Comparison of ENCODE assay signal across 15 cellular contexts in the genomic region with DNA sequence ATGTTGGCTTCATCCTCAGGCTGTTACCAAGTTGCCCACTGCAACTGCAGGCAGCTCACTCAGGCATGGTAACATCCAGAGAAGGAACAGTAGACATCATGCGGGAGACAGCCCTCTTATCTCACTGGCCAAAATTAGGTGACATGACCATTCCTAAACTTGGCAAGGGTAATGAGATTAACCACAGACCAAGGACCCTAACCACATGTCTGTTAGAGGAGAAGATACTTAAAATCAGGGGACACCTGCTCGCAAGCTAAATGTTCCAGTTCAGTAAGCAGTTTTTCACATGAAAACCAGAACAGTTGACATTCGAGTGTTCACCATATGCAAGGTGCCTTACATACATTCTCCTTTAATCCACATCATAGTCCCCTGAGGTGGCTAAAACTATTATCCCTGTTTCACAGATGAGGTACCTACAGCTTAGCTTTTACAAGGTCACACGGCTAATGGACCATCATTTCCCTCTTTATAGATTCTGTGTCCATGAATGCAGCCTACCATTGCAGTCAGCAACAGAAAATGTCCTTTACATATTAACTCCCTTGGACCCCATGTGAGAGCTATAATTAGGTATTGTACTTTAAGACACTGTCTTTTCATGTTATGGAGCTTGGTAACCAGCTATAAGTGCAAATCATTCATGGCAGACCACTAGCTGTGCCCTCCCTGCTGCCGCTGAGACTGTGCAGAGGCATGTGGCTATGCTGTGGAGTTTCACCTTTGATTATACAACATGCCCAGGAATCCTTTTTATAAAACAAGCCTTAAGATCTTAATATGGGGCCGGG.
DNase-seq lines count a peak whose midpoint lies in the region; ATAC-seq, FAIRE-seq and TF ChIP-seq lines count a peak whose summit lies in the region.
"Had no signal": no experiment of that assay in that cellular context is flagged by ENCODE, and none has a peak within 500 bp of the region (broad histone marks: within the 10 kb centered on the region; RNA-seq: fewer than 3 reads in every experiment).

No MANE protein-coding gene starts in this region.

- H3K79me2 ChIP-seq in DND-41 (ENCODE audit: insufficient read depth, low read length), result no peaks in the 10 kb centered on the region

- no peak overlapping the region for H2AFZ ChIP-seq in DND-41 (ENCODE audit: low read depth, low read length)

- peak overlapping the region; percentile 58 for H3K27ac Mint-ChIP-seq in activated T-helper 2 cell treated with anti-CD3 and anti-CD28 coated beads, Interferon-gamma antibody, Interleukin-2, Interleukin-4, amounts not matched to agents 10 μg/mL and 5 μg/mL and 100 μg/mL, durations not matched to agents 14 hours and 24 hours and 36 hours
- H3K27ac Mint-ChIP-seq: IgD-negative memory B cell had no signal

- H3K27me3 ChIP-seq in DND-41 (ENCODE audit: insufficient read depth, low read length, poor library complexity) (no peaks in the 10 kb centered on the region), adrenal gland (no peaks in the 10 kb centered on the region)
- H3K27me3 ChIP-seq: heart right ventricle had no signal

- no peak for TF ChIP-seq POLR2A in adrenal gland (IDR thresholded peaks at IDR 0.05)

- H4K20me1 ChIP-seq in DND-41 (ENCODE audit: insufficient read depth, low read length), result no peaks in the 10 kb centered on the region

- no peak overlapping the region for H3K9ac ChIP-seq in DND-41 (ENCODE audit: low read depth, low read length)

- H3K27ac ChIP-seq in DND-41 (ENCODE audit: low read length) (no peak overlapping the region; the same call in 1 of the 2 replicates), adrenal gland (no peak overlapping the region)
- H3K27ac ChIP-seq: heart right ventricle, RWPE1, WERI-Rb-1 had no signal

- no peaks in the 10 kb centered on the region for H3K36me3 ChIP-seq in DND-41 (ENCODE audit: insufficient read depth, low read length)
- H3K36me3 ChIP-seq in adrenal gland (replicated peaks in 1 of 2), result no peaks in the 10 kb centered on the region
- H3K36me3 ChIP-seq: heart right ventricle, WERI-Rb-1 had no signal

- H3K4me3 Mint-ChIP-seq in activated T-helper 2 cell treated with anti-CD3 and anti-CD28 coated beads, Interferon-gamma antibody, Interleukin-2, Interleukin-4, amounts not matched to agents 10 μg/mL and 5 μg/mL and 100 μg/mL, durations not matched to agents 14 hours and 24 hours and 36 hours (ENCODE audit: low read depth), result no peak overlapping the region
- H3K4me3 Mint-ChIP-seq: brain had no signal

- no peak overlapping the region for H3K4me2 ChIP-seq in DND-41 (ENCODE audit: insufficient read depth, low read length)

- ATAC-seq in DND-41 (ENCODE audit: insufficient read depth, low read depth), result peak; percentile 51
- peak; percentile 61 for ATAC-seq in HG03175 (IDR thresholded peaks at IDR 0.05; ENCODE audit: unreplicated experiment)
- no peak for ATAC-seq in HG02588 (IDR thresholded peaks at IDR 0.05; ENCODE audit: unreplicated experiment)

- WGBS in adrenal gland, 4 donors, result 79 to 89% (median 83%) methylated on average over 6 of the region's 6 CpGs

- intact Hi-C loops in activated T-helper 2 cell treated with anti-CD3 and anti-CD28 coated beads, Interferon-gamma antibody, Interleukin-2, Interleukin-4, amounts not matched to agents 10 μg/mL and 5 μg/mL and 100 μg/mL, durations not matched to agents 14 hours and 24 hours and 36 hours (cut with micrococcal nuclease), result no loop called here
- intact Hi-C loops in cardiac septum (cut with DNase I), result no loop called here
- intact Hi-C loops in adrenal gland (cut with DNase I), result no loop called here

- H3K27me3 Mint-ChIP-seq in activated T-helper 2 cell treated with anti-CD3 and anti-CD28 coated beads, Interferon-gamma antibody, Interleukin-2, Interleukin-4, amounts not matched to agents 10 μg/mL and 5 μg/mL and 100 μg/mL, durations not matched to agents 14 hours and 24 hours and 36 hours (ENCODE audit: low read depth), result no peaks in the 10 kb centered on the region

- TF ChIP-seq CTCF in DND-41 (IDR thresholded peaks at IDR 0.05; ENCODE audit: borderline replicate concordance, extremely low read depth, low read length, poor library complexity, severe bottlenecking), result no peak
- no peak for TF ChIP-seq CTCF in adrenal gland (IDR thresholded peaks at IDR 0.05)

- H3K9me3 ChIP-seq in DND-41 (ENCODE audit: insufficient read depth, low read length, severe bottlenecking) (peaks cover 12% of the 10 kb centered on the region), adrenal gland (replicated peaks in 1 of 3) (no peaks in the 10 kb centered on the region)

- peak; percentile 99 for FAIRE-seq in GM19239 (lab: Jason Lieb, UNC)

- peaks cover 19% of the 10 kb centered on the region for H3K4me1 Mint-ChIP-seq in activated T-helper 2 cell treated with anti-CD3 and anti-CD28 coated beads, Interferon-gamma antibody, Interleukin-2, Interleukin-4, amounts not matched to agents 10 μg/mL and 5 μg/mL and 100 μg/mL, durations not matched to agents 14 hours and 24 hours and 36 hours (ENCODE audit: low read depth)

- H3K4me3 ChIP-seq in DND-41 (ENCODE audit: low read depth in 1 of 2, low read length in 2 of 2), result no peak overlapping the region
- H3K4me3 ChIP-seq in adrenal gland, result no peak overlapping the region
- H3K4me3 ChIP-seq: heart right ventricle had no signal

- H3K36me3 Mint-ChIP-seq in activated T-helper 2 cell treated with anti-CD3 and anti-CD28 coated beads, Interferon-gamma antibody, Interleukin-2, Interleukin-4, amounts not matched to agents 10 μg/mL and 5 μg/mL and 100 μg/mL, durations not matched to agents 14 hours and 24 hours and 36 hours (ENCODE audit: low read depth), result peaks cover 16% of the 10 kb centered on the region
- H3K36me3 Mint-ChIP-seq: brain had no signal

- H3K4me1 ChIP-seq in DND-41 (ENCODE audit: insufficient read depth, low read length) (peaks cover 14% of the 10 kb centered on the region), adrenal gland (replicated peaks in 1 of 2) (no peaks in the 10 kb centered on the region)

- peaks cover 22% of the 10 kb centered on the region for H3K9me3 Mint-ChIP-seq in activated T-helper 2 cell treated with anti-CD3 and anti-CD28 coated beads, Interferon-gamma antibody, Interleukin-2, Interleukin-4, amounts not matched to agents 10 μg/mL and 5 μg/mL and 100 μg/mL, durations not matched to agents 14 hours and 24 hours and 36 hours

- no peak for DNase-seq in DND-41
- peak; percentile 10 for DNase-seq in GM19239 (ENCODE audit: insufficient read length, low spot score)
- DNase-seq in activated T-helper 2 cell treated with anti-CD3 and anti-CD28 coated beads, Interferon-gamma antibody, Interleukin-2, Interleukin-4, amounts not matched to agents 10 μg/mL and 5 μg/mL and 100 μg/mL, durations not matched to agents 14 hours and 24 hours and 36 hours (ENCODE audit: low spot score), result no peak
- no peak for DNase-seq in cardiac septum (ENCODE audit: low spot score)
- no peak for DNase-seq in NCI-H446 treated with DMSO at 0.1 percent for 48 hours (lab: John Stamatoyannopoulos, UW)
- DNase-seq in adrenal gland, result no peak
- DNase-seq: CD8-positive, alpha-beta memory T cell; heart right ventricle; occipital lobe; WERI-Rb-1 had no signal
